ENCODE assay signal across 1 cellular context in the genomic region with DNA sequence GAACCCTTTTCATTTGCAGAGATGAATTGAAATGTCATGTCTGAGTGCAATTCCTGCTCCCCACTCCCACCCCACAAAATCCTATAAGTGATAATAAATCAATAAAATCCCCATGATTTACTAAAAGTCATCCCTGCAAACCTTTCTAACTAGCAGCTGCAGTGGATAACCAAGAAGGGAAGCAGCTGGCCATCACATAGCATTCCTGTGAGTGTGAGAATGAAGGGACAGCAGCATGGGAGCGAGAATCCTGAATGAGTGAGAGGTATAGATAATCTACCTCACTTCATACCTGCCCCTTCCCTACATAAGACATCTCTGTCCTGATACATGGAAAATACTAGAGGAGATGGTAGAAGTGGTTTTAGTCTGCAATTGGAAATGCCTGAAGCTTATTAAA.
TF ChIP-seq lines count a peak whose summit lies in the region.

No MANE protein-coding gene starts in this region.

TF ChIP-seq in IMR-90, 13 proteins besides CTCF, POLR2A, EP300 and RAD21:
- no peak for TF ChIP-seq MXI1 (IDR thresholded peaks at IDR 0.05; ENCODE audit: borderline replicate concordance, low read depth, low read length)
- no peak for TF ChIP-seq FOS (IDR thresholded peaks at IDR 0.05; ENCODE audit: low read depth, low read length)
- no peak for TF ChIP-seq CEBPB (IDR thresholded peaks at IDR 0.05; ENCODE audit: low read depth, low read length)
- TF ChIP-seq SMC3 (IDR thresholded peaks at IDR 0.05; ENCODE audit: low read depth, low read length), result no peak
- TF ChIP-seq CHD1 (IDR thresholded peaks at IDR 0.05; ENCODE audit: low read depth, low read length), result no peak
- TF ChIP-seq RFX5 (IDR thresholded peaks at IDR 0.05; ENCODE audit: low read depth, low read length), result no peak
- no peak for TF ChIP-seq BHLHE40 (IDR thresholded peaks at IDR 0.05; ENCODE audit: low read depth, low read length)
- TF ChIP-seq, protein P1, sequence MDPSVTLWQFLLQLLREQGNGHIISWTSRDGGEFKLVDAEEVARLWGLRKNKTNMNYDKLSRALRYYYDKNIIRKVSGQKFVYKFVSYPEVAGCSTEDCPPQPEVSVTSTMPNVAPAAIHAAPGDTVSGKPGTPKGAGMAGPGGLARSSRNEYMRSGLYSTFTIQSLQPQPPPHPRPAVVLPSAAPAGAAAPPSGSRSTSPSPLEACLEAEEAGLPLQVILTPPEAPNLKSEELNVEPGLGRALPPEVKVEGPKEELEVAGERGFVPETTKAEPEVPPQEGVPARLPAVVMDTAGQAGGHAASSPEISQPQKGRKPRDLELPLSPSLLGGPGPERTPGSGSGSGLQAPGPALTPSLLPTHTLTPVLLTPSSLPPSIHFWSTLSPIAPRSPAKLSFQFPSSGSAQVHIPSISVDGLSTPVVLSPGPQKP (IDR thresholded peaks at IDR 0.05; ENCODE audit: borderline replicate concordance, low read depth, low read length), result no peak
- TF ChIP-seq MAFK (IDR thresholded peaks at IDR 0.05; ENCODE audit: low read depth, low read length), result no peak
- TF ChIP-seq NFE2L2 (IDR thresholded peaks at IDR 0.05; ENCODE audit: low read depth, low read length), result no peak
- no peak for TF ChIP-seq MAZ (IDR thresholded peaks at IDR 0.05; ENCODE audit: borderline replicate concordance, low read depth, low read length)
- no peak for TF ChIP-seq RCOR1 (IDR thresholded peaks at IDR 0.05; ENCODE audit: insufficient replicate concordance, low read length)
- TF ChIP-seq, protein P2, sequence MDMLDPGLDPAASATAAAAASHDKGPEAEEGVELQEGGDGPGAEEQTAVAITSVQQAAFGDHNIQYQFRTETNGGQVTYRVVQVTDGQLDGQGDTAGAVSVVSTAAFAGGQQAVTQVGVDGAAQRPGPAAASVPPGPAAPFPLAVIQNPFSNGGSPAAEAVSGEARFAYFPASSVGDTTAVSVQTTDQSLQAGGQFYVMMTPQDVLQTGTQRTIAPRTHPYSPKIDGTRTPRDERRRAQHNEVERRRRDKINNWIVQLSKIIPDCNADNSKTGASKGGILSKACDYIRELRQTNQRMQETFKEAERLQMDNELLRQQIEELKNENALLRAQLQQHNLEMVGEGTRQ (IDR thresholded peaks at IDR 0.05; ENCODE audit: low read depth, low read length), result no peak
